16 cellular contexts compared by ENCODE assay signal in the genomic region with DNA sequence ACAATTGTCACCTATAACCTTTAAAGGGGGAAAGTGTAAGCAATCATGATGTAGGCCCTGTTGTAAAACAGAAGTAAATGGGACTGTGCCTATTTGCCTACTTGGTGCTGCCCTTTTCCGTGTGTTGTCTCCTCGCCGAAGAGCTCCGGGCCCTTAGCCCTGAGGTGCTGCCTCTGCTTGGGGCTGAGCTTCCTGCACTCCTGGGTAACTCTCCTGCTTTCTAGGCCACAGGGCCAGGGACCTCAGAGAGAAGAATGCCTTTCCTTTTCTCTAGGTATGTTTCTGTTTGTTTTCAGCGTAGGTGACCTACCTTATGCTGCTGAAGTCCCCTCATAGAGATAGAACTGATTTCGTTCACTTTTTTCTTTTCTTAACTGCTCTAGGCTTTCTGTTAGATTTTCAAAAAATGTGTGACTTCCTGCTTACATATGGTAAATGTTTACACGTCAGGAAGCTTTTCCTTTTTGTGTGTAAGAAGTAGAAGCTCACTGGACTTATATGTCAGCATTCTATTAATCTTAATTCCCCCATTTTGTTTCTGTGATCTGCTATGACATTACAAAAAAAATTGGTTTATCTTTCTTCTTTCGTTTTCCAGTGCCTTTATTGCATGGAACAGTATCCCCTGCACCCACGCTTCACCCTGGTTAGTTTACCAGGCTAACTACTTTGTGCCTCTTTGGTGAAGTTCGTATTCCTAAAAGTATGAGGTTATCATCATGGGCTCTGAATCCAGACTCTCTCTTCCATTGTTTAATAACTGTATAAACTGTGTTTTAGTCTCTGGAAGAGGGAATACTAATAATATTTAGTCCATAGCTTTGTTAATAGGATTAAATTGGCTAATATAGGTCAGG.
DNase-seq lines count a peak whose midpoint lies in the region; ATAC-seq, FAIRE-seq and TF ChIP-seq lines count a peak whose summit lies in the region.
"Had no signal": no experiment of that assay in that cellular context is flagged by ENCODE, and none has a peak within 500 bp of the region (broad histone marks: within the 10 kb centered on the region; RNA-seq: fewer than 3 reads in every experiment).

No MANE protein-coding gene starts in this region.

- H3K9me2 ChIP-seq in Karpas-422 (replicated peaks; ENCODE audit: insufficient read depth, low read length) = no peaks in the 10 kb centered on the region

- in situ Hi-C loops in HepG2 (cut with HindIII; ENCODE audit: extremely low pct_ligation_motif_present, low pct_unique_long_range_greater_than_20kb) = no loop called here

- H3K4me3 ChIP-seq in HepG2 (replicated peaks in 1 of 3; ENCODE audit: insufficient read depth in 1 of 3, low read depth in 2 of 3, low read length in 3 of 3) = no peak overlapping the region
- H3K4me3 ChIP-seq in Karpas-422 (ENCODE audit: low read length) = no peak overlapping the region
- H3K4me3 ChIP-seq: gastrocnemius medialis, prostate gland had no signal

- TF ChIP-seq CTCF in HepG2 (CRISPR knock-in tag; IDR thresholded peaks at IDR 0.05) = no peak

- FAIRE-seq in HepG2 (lab: Jason Lieb, UNC) = no peak
- FAIRE-seq: HTR-8/SVneo had no signal

- H3K79me2 ChIP-seq in HepG2 (ENCODE audit: insufficient read depth, low read length) (peaks cover 25% of the 10 kb centered on the region), Karpas-422 (ENCODE audit: low read length) (no peaks in the 10 kb centered on the region)

- TF ChIP-seq POLR2A in HepG2 (IDR thresholded peaks at IDR 0.05; ENCODE audit: insufficient read depth in 1 of 2, low read depth in 2 of 2, low read length in 2 of 2) = no peak

- peaks cover 14% of the 10 kb centered on the region for H3K4me1 ChIP-seq in HepG2 (ENCODE audit: insufficient read depth, low read length)
- no peaks in the 10 kb centered on the region for H3K4me1 ChIP-seq in Karpas-422 (ENCODE audit: low read length)
- H3K4me1 ChIP-seq: gastrocnemius medialis, prostate gland had no signal

- no peak overlapping the region for H3K27ac Mint-ChIP-seq in activated naive CD4-positive, alpha-beta T cell treated with anti-CD3 and anti-CD28 coated beads for 36 hours
- H3K27ac Mint-ChIP-seq in activated naive CD4-positive, alpha-beta T cell treated with anti-CD3 and anti-CD28 coated beads, Interleukin-2, amount 50 U/mL, for 72 hours = peak overlapping the region in 1 of 2 donors; percentile 9
- peak overlapping the region; percentile 90 for H3K27ac Mint-ChIP-seq in central memory CD8-positive, alpha-beta T cell (ENCODE audit: low read depth)
- peak overlapping the region; percentile 92 for H3K27ac Mint-ChIP-seq in stimulated activated effector memory CD8-positive, alpha-beta T cell treated with anti-CD3 and anti-CD28 coated beads, Interleukin-12 subunit alpha, Interleukin-12 subunit beta, amount 100 ng/mL, for 72 hours

- peak overlapping the region; percentile 52 for H3K4me2 ChIP-seq in HepG2 (ENCODE audit: low read depth, low read length)
- no peak overlapping the region for H3K4me2 ChIP-seq in Karpas-422 (ENCODE audit: low read depth, low read length, poor library complexity, severe bottlenecking)

- no peak for ATAC-seq in activated naive CD4-positive, alpha-beta T cell treated with anti-CD3 and anti-CD28 coated beads, Interleukin-2, amount 50 U/mL, for 72 hours
- ATAC-seq in central memory CD8-positive, alpha-beta T cell (replicated peaks; ENCODE audit: extremely low read depth, poor library complexity, severe bottlenecking) = peak; percentile 40
- ATAC-seq in HepG2 (peak; percentile 80), GM21367 (IDR thresholded peaks at IDR 0.05; ENCODE audit: unreplicated experiment) (no peak)
- peak; percentile 32 for ATAC-seq in stimulated activated effector memory CD8-positive, alpha-beta T cell treated with anti-CD3 and anti-CD28 coated beads, Interleukin-12 subunit alpha, Interleukin-12 subunit beta, amount 100 ng/mL, for 72 hours
- ATAC-seq: gastrocnemius medialis had no signal

- CTCF ChIA-PET in activated naive CD4-positive, alpha-beta T cell treated with anti-CD3 and anti-CD28 coated beads for 36 hours (lab: Charles Lee) = no interaction called here
- CTCF ChIA-PET in HepG2 (lab: Yijun Ruan, JAX; ENCODE audit: low intra/inter-chr PET ratio, low total read pairs) = no interaction called here

- peak overlapping the region; percentile 47 for H3K27ac ChIP-seq in HepG2 (ENCODE audit: extremely low read length, insufficient read depth, low read length)
- no peak overlapping the region for H3K27ac ChIP-seq in Karpas-422 (ENCODE audit: low read length)
- H3K27ac ChIP-seq: prostate gland had no signal

- H2AFZ ChIP-seq in HepG2 (ENCODE audit: low read length) (no peak overlapping the region), Karpas-422 (ENCODE audit: low read length) (no peak overlapping the region)

- no peaks in the 10 kb centered on the region for H3K4me1 Mint-ChIP-seq in activated naive CD4-positive, alpha-beta T cell treated with anti-CD3 and anti-CD28 coated beads for 36 hours (ENCODE audit: low read depth)
- peaks cover 11% of the 10 kb centered on the region for H3K4me1 Mint-ChIP-seq in central memory CD8-positive, alpha-beta T cell
- peaks cover 14% of the 10 kb centered on the region for H3K4me1 Mint-ChIP-seq in stimulated activated effector memory CD8-positive, alpha-beta T cell treated with anti-CD3 and anti-CD28 coated beads, Interleukin-12 subunit alpha, Interleukin-12 subunit beta, amount 100 ng/mL, for 72 hours

- H3K9me3 ChIP-seq in HepG2 (ENCODE audit: low read length) = no peaks in the 10 kb centered on the region
- peaks cover 6% of the 10 kb centered on the region; the same call in 1 of the 2 replicates for H3K9me3 ChIP-seq in Karpas-422 (ENCODE audit: low read length)
- H3K9me3 ChIP-seq: gastrocnemius medialis, prostate gland had no signal

- TF ChIP-seq RAD21 in HepG2 (CRISPR knock-in tag; IDR thresholded peaks at IDR 0.05) = no peak

- peaks cover 1% of the 10 kb centered on the region for H3K36me3 Mint-ChIP-seq in activated naive CD4-positive, alpha-beta T cell treated with anti-CD3 and anti-CD28 coated beads for 36 hours (ENCODE audit: low read depth)
- H3K36me3 Mint-ChIP-seq in activated naive CD4-positive, alpha-beta T cell treated with anti-CD3 and anti-CD28 coated beads, Interleukin-2, amount 50 U/mL, for 72 hours = peaks cover 0 to 4% of the 10 kb centered on the region in 2 donors
- H3K36me3 Mint-ChIP-seq in central memory CD8-positive, alpha-beta T cell (ENCODE audit: insufficient read depth) = peaks cover 2% of the 10 kb centered on the region
- H3K36me3 Mint-ChIP-seq in stimulated activated effector memory CD8-positive, alpha-beta T cell treated with anti-CD3 and anti-CD28 coated beads, Interleukin-12 subunit alpha, Interleukin-12 subunit beta, amount 100 ng/mL, for 72 hours = no peaks in the 10 kb centered on the region

- POLR2A ChIA-PET in HepG2 (lab: Yijun Ruan, JAX) = no interaction called here

- H3K27me3 Mint-ChIP-seq in activated naive CD4-positive, alpha-beta T cell treated with anti-CD3 and anti-CD28 coated beads for 36 hours (ENCODE audit: low read depth) = no peaks in the 10 kb centered on the region
- H3K27me3 Mint-ChIP-seq in central memory CD8-positive, alpha-beta T cell = no peaks in the 10 kb centered on the region

- BruUV-seq in HepG2 (replicated peaks; lab: Mats Ljungman, UMichigan) = no TSS peak

- H3K4me3 Mint-ChIP-seq in activated naive CD4-positive, alpha-beta T cell treated with anti-CD3 and anti-CD28 coated beads for 36 hours = peak overlapping the region; percentile 2
- H3K4me3 Mint-ChIP-seq in central memory CD8-positive, alpha-beta T cell = peak overlapping the region; percentile 57
- peak overlapping the region; percentile 32 for H3K4me3 Mint-ChIP-seq in stimulated activated effector memory CD8-positive, alpha-beta T cell treated with anti-CD3 and anti-CD28 coated beads, Interleukin-12 subunit alpha, Interleukin-12 subunit beta, amount 100 ng/mL, for 72 hours

- TF ChIP-seq EP300 in HepG2 (IDR thresholded peaks at IDR 0.05; ENCODE audit: low read depth in 2 of 2, low read length in 2 of 2) (no peak), HepG2 (CRISPR knock-in tag; IDR thresholded peaks at IDR 0.05; ENCODE audit: borderline replicate concordance) (no peak)

- H3K9ac ChIP-seq in HepG2 (ENCODE audit: insufficient read depth, low read depth, low read length) = peak overlapping the region; percentile 11; the same call in 1 of the 2 replicates
- no peak overlapping the region for H3K9ac ChIP-seq in Karpas-422 (ENCODE audit: low read length)

- peaks cover 2% of the 10 kb centered on the region for H3K9me3 Mint-ChIP-seq in activated naive CD4-positive, alpha-beta T cell treated with anti-CD3 and anti-CD28 coated beads for 36 hours
- H3K9me3 Mint-ChIP-seq in activated naive CD4-positive, alpha-beta T cell treated with anti-CD3 and anti-CD28 coated beads, Interleukin-2, amount 50 U/mL, for 72 hours = no peaks in the 10 kb centered on the region
- H3K9me3 Mint-ChIP-seq in central memory CD8-positive, alpha-beta T cell = peaks cover 4% of the 10 kb centered on the region
- H3K9me3 Mint-ChIP-seq in stimulated activated effector memory CD8-positive, alpha-beta T cell treated with anti-CD3 and anti-CD28 coated beads, Interleukin-12 subunit alpha, Interleukin-12 subunit beta, amount 100 ng/mL, for 72 hours = no peaks in the 10 kb centered on the region

- H3K36me3 ChIP-seq in HepG2 (replicated peaks in 1 of 2; ENCODE audit: control insufficient read depth in 1 of 2, insufficient read depth in 2 of 2, low read length in 2 of 2) (no peaks in the 10 kb centered on the region), Karpas-422 (ENCODE audit: insufficient read depth, low read length) (no peaks in the 10 kb centered on the region)
- H3K36me3 ChIP-seq: prostate gland had no signal

- 65% methylated on average over 10 of the region's 10 CpGs for WGBS in HepG2 (ENCODE audit: low lambda C conversion rate)

- no peak for DNase-seq in activated naive CD4-positive, alpha-beta T cell treated with anti-CD3 and anti-CD28 coated beads for 36 hours
- DNase-seq in activated naive CD4-positive, alpha-beta T cell treated with anti-CD3 and anti-CD28 coated beads, Interleukin-2, amount 50 U/mL, for 72 hours (ENCODE audit: low spot score in 2 of 2) = no peak
- DNase-seq in central memory CD8-positive, alpha-beta T cell (ENCODE audit: low spot score in 2 of 2) = no peak
- DNase-seq in HepG2 (ENCODE audit: low spot score) (no peak), Karpas-422 (no peak), NOMO-1 treated with DMSO at 0.1 percent for 48 hours (lab: John Stamatoyannopoulos, UW; ENCODE audit: unreplicated experiment) (no peak)
- no peak for DNase-seq in stimulated activated effector memory CD8-positive, alpha-beta T cell treated with anti-CD3 and anti-CD28 coated beads, Interleukin-12 subunit alpha, Interleukin-12 subunit beta, amount 100 ng/mL, for 72 hours (ENCODE audit: low spot score in 2 of 2)
- DNase-seq: DMS79 treated with DMSO at 0.1 percent for 48 hours; gastrocnemius medialis; NCI-H1417; NCI-H510A; RPMI8226; stimulated activated CD4-positive, alpha-beta T cell treated with anti-CD3 and anti-CD28 coated beads, Interleukin-1b, Interleukin-23, amount 100 ng/mL, for 48 hours had no signal

- H4K20me1 ChIP-seq in HepG2 (ENCODE audit: insufficient read depth, low read length) (no peaks in the 10 kb centered on the region), Karpas-422 (ENCODE audit: insufficient read depth, low read depth, low read length) (no peaks in the 10 kb centered on the region)

- H3K27me3 ChIP-seq in HepG2 (ENCODE audit: control insufficient read depth in 1 of 2, insufficient read depth in 2 of 2, low read length in 2 of 2) = no peaks in the 10 kb centered on the region
- no peaks in the 10 kb centered on the region for H3K27me3 ChIP-seq in Karpas-422 (ENCODE audit: low read length)
- H3K27me3 ChIP-seq: gastrocnemius medialis had no signal

- intact Hi-C loops in activated naive CD4-positive, alpha-beta T cell treated with anti-CD3 and anti-CD28 coated beads for 36 hours (cut with micrococcal nuclease) = no loop called here
- intact Hi-C loops in HepG2 (cut with micrococcal nuclease; ENCODE audit: unreplicated experiment) = no loop called here

Comparison
In these comparisons a context has a peak if more than half of its experiments do, and no peak if none do; other contexts are left out.
1. H3K4me3 Mint-ChIP-seq: peak in every context shown above with its lines; median percentile 57 in central memory CD8-positive, alpha-beta T cell; 32 in stimulated activated effector memory CD8-positive, alpha-beta T cell treated with anti-CD3 and anti-CD28 coated beads, Interleukin-12 subunit alpha, Interleukin-12 subunit beta, amount 100 ng/mL, for 72 hours; 2 in activated naive CD4-positive, alpha-beta T cell treated with anti-CD3 and anti-CD28 coated beads for 36 hours.
2. ATAC-seq: peak in central memory CD8-positive, alpha-beta T cell (single experiment), HepG2 (single experiment) and stimulated activated effector memory CD8-positive, alpha-beta T cell treated with anti-CD3 and anti-CD28 coated beads, Interleukin-12 subunit alpha, Interleukin-12 subunit beta, amount 100 ng/mL, for 72 hours (single experiment); none in activated naive CD4-positive, alpha-beta T cell treated with anti-CD3 and anti-CD28 coated beads, Interleukin-2, amount 50 U/mL, for 72 hours (0 of 2) and GM21367 (single experiment).